Comparison of ENCODE assay signal across 1 cellular context in the genomic region with DNA sequence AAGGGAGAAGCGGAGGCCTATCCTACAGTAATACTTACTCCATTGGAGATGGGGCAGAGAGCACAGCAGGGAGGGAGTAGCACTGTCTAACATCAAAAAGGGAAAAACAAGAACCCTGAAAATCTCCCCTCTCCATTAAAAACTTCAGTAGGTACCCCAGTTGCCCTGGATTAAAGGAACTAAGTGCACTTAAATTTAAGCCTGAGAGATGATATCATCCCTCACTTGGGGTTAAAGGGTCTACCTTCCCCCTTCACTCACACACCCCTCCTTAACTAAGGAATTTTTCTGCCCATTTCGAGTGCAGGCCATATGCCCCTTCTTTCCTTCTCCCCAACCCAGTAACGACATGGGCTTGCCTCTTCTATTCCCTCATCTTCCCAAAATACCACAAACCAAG.
TF ChIP-seq lines count a peak whose summit lies in the region.

No MANE protein-coding gene starts in this region.

TF ChIP-seq in K562, 482 proteins besides CTCF, POLR2A, EP300 and RAD21:
- TF ChIP-seq MYC (IDR thresholded peaks at IDR 0.05; ENCODE audit: low read depth, low read length) (no peak), MYC (CRISPR knock-in tag; IDR thresholded peaks at IDR 0.05; ENCODE audit: borderline replicate concordance, low read depth) (0 out of 2 replicates have a peak, but pooled peaks have one; percentile 22), CEBPG (CRISPR knock-in tag; IDR thresholded peaks at IDR 0.05) (no peak), CEBPG (tag; conservative IDR thresholded peaks at IDR 0.05 in 1 of 2, IDR thresholded peaks at IDR 0.05 in 1 of 2) (no peak), ZNF707 (CRISPR knock-in tag; conservative IDR thresholded peaks at IDR 0.05) (no peak), TAF15 (IDR thresholded peaks at IDR 0.05; ENCODE audit: low read depth, low read length) (no peak), GTF2E2 (tag; IDR thresholded peaks at IDR 0.05) (no peak)
- TF ChIP-seq, protein P1, sequence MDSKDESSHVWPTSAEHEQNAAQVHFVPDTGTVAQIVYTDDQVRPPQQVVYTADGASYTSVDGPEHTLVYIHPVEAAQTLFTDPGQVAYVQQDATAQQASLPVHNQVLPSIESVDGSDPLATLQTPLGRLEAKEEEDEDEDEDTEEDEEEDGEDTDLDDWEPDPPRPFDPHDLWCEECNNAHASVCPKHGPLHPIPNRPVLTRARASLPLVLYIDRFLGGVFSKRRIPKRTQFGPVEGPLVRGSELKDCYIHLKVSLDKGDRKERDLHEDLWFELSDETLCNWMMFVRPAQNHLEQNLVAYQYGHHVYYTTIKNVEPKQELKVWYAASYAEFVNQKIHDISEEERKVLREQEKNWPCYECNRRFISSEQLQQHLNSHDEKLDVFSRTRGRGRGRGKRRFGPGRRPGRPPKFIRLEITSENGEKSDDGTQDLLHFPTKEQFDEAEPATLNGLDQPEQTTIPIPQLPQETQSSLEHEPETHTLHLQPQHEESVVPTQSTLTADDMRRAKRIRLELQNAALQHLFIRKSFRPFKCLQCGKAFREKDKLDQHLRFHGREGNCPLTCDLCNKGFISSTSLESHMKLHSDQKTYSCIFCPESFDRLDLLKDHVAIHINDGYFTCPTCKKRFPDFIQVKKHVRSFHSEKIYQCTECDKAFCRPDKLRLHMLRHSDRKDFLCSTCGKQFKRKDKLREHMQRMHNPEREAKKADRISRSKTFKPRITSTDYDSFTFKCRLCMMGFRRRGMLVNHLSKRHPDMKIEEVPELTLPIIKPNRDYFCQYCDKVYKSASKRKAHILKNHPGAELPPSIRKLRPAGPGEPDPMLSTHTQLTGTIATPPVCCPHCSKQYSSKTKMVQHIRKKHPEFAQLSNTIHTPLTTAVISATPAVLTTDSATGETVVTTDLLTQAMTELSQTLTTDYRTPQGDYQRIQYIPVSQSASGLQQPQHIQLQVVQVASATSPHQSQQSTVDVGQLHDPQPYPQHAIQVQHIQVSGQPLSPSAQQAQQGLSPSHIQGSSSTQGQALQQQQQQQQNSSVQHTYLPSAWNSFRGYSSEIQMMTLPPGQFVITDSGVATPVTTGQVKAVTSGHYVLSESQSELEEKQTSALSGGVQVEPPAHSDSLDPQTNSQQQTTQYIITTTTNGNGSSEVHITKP (IDR thresholded peaks at IDR 0.05; ENCODE audit: partially characterized antibody), result peak; percentile 87
